ENCODE assay signal across 11 cellular contexts in the genomic region with DNA sequence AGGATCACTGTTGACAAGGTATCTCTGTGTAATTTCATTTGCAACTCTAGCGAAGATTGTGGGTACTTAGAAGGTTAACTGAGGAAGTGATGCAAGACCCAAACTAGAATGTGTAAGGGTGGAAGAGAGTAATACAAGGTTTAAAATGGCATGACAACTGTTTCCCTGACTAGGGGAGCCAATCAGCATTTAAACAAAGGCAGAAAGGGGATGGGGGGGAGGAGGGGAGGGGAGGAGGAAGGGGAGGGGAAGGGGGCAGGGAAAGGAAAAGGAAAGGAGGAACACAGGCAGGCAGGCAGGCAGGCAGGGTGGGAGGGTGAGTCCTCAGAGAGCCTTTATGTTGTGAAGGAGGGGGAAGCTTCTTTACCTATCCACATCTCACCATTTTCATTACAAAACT. TPM values are rescaled to one million over a fixed set of nuclear protein-coding genes. Genes with fewer than 3 reads are reported as not detected.
A peak's percentile ranks its signal among the peaks of the same experiment; 100 is the strongest.
DNase-seq lines count a peak whose midpoint lies in the region; ATAC-seq and TF ChIP-seq lines count a peak whose summit lies in the region.
"Had no signal": no experiment of that assay in that cellular context is flagged by ENCODE, and none has a peak within 500 bp of the region (broad histone marks: within the 10 kb centered on the region; RNA-seq: fewer than 3 reads in every experiment).

No MANE protein-coding gene starts in this region.

- H3K27ac ChIP-seq in Panc1 (ENCODE audit: low read length) (peak overlapping the region; percentile 51; the same call in 1 of the 2 replicates), gastrocnemius medialis (peak overlapping the region; percentile 74 to 88 (median 82))

- H3K27me3 ChIP-seq in Panc1 (ENCODE audit: control insufficient read depth, insufficient read depth, low read length) (no peaks in the 10 kb centered on the region), gastrocnemius medialis (no peaks in the 10 kb centered on the region)

- H3K4me1 ChIP-seq in Panc1 (ENCODE audit: control insufficient read depth, insufficient read depth, low read length) (no peaks in the 10 kb centered on the region), gastrocnemius medialis (peaks cover 27 to 32% of the 10 kb centered on the region in 2 donors)

- no peak for TF ChIP-seq POLR2A in gastrocnemius medialis (IDR thresholded peaks at IDR 0.05)

- H3K27ac Mint-ChIP-seq in chondrocyte (ENCODE audit: unreplicated experiment) = peak overlapping the region; percentile 77

- H3K27me3 Mint-ChIP-seq in chondrocyte (ENCODE audit: low read depth) = no peaks in the 10 kb centered on the region

- POLR2A ChIA-PET in Panc1 (lab: Charles Lee) = no interaction called here

- no peak overlapping the region for H3K4me3 Mint-ChIP-seq in chondrocyte (ENCODE audit: unreplicated experiment)

- peaks cover 21% of the 10 kb centered on the region for H3K36me3 Mint-ChIP-seq in chondrocyte (ENCODE audit: low read depth)

- no peak for TF ChIP-seq CTCF in Panc1 (IDR thresholded peaks at IDR 0.05)
- TF ChIP-seq CTCF in chondrocyte (IDR thresholded peaks at IDR 0.05) = no peak
- no peak for TF ChIP-seq CTCF in gastrocnemius medialis (IDR thresholded peaks at IDR 0.05 in 4 of 5, conservative IDR thresholded peaks at IDR 0.05 in 1 of 5)

- H3K4me1 Mint-ChIP-seq in chondrocyte (ENCODE audit: low read depth) = peaks cover 21% of the 10 kb centered on the region

- in situ Hi-C loops in Panc1 (cut with HindIII; ENCODE audit: low pct_unique_long_range_greater_than_20kb, low sequenced_read_pairs) (no loop called here), gastrocnemius medialis (cut with MboI; ENCODE audit: low sequenced_read_pairs in 4 of 4) (loop anchor here (5.0 to 25.0 kb wide), 5 partner anchors 97 to 464 kb away; a partner anchor contains a TSS)

- intact Hi-C loops in Panc1 (cut with micrococcal nuclease; ENCODE audit: unreplicated experiment) = loop anchor here (5.0 to 10.0 kb wide), 3 partner anchors 97 to 462 kb away; a partner anchor contains a TSS
- intact Hi-C loops in gastrocnemius medialis (cut with DNase I; ENCODE audit: low total_unique reads) = loop anchor here (1.0 to 5.0 kb wide), 6 partner anchors 82 to 527 kb away; no protein-coding TSS in a partner anchor

- no TSS peak for BruUV-seq in Panc1 (replicated peaks; lab: Mats Ljungman, UMichigan)

- no peaks in the 10 kb centered on the region for H3K9me3 Mint-ChIP-seq in chondrocyte (ENCODE audit: low read depth)

- H3K4me3 ChIP-seq in Panc1 (ENCODE audit: low read depth in 2 of 2, low read length in 2 of 2) = no peak overlapping the region
- no peak overlapping the region for H3K4me3 ChIP-seq in gastrocnemius medialis

- CTCF ChIA-PET in Panc1 (lab: Charles Lee) = interaction anchor here (1.0 to 1.4 kb wide), 2 partner anchors 397 to 460 kb away, joined by 4 to 7 read pairs; no protein-coding TSS in a partner anchor

- H3K9me3 ChIP-seq in Panc1 (ENCODE audit: control insufficient read depth, insufficient read depth, low read depth, low read length) = no peaks in the 10 kb centered on the region
- no peaks in the 10 kb centered on the region for H3K9me3 ChIP-seq in gastrocnemius medialis

- ATAC-seq in Panc1 (peak; percentile 72), gastrocnemius medialis (peak in 1 of 2 donors; percentile 15), HG03442 (IDR thresholded peaks at IDR 0.05; ENCODE audit: unreplicated experiment) (no peak)

- H3K36me3 ChIP-seq in Panc1 (ENCODE audit: control insufficient read depth, insufficient read depth, low read length) (no peaks in the 10 kb centered on the region), gastrocnemius medialis (peaks cover 0 to 39% of the 10 kb centered on the region in 2 donors)

- DNase-seq in DMS53 (lab: John Stamatoyannopoulos, UW) (peak; percentile 16), DMS53 treated with DMSO at 0.1 percent for 48 hours (lab: John Stamatoyannopoulos, UW; ENCODE audit: unreplicated experiment) (no peak), Panc1 (ENCODE audit: low read depth, low spot score) (no peak), chondrocyte (ENCODE audit: low spot score) (no peak), gastrocnemius medialis (no peak), NCI-H1105 (lab: John Stamatoyannopoulos, UW) (no peak)
- no peak for DNase-seq in stimulated activated CD4-positive, alpha-beta T cell treated with anti-CD3 and anti-CD28 coated beads, Interleukin-4, amount 100 ng/mL, for 4 hours
- DNase-seq: 8988T, foreskin fibroblast, HCEC 1CT had no signal

RNA-seq across cellular contexts. Expression of a gene that starts 31.1 kb away (rescaled TPM):
- total RNA-seq in Panc1 (2021; ENCODE audit: unreplicated experiment) (16.5 TPM), chondrocyte (16.1 to 17.8 TPM (median 16.8 TPM) in 3 replicates), gastrocnemius medialis (10 to 100 TPM in 2 of 4 donors, 1 to 10 TPM in 2; 7.5 to 11.8 (median 10.2) TPM)
- polyA plus RNA-seq in Panc1 (2012; ENCODE audit: insufficient read length) = 10.1 TPM

RNA-seq across cellular contexts. Expression of a gene that starts 44.3 kb away (rescaled TPM):
- total RNA-seq in Panc1 (2021; ENCODE audit: unreplicated experiment) (112 TPM), chondrocyte (78.6 to 97.6 TPM (median 79.3 TPM) in 3 replicates), gastrocnemius medialis (100 to 1,000 TPM; 374 to 642 (median 528) TPM)
- polyA plus RNA-seq in Panc1 (2012; ENCODE audit: insufficient read length) = 73.5 TPM
